ENCODE assay signal across 10 cellular contexts in genomic region chr11:72703281-72704008, GRCh38. TPM values are rescaled to one million over a fixed set of nuclear protein-coding genes. Genes with fewer than 3 reads are reported as not detected.
DNase-seq lines count a peak whose midpoint lies in the region; ATAC-seq, FAIRE-seq and TF ChIP-seq lines count a peak whose summit lies in the region.
"Had no signal": no experiment of that assay in that cellular context is flagged by ENCODE, and none has a peak within 500 bp of the region (broad histone marks: within the 10 kb centered on the region; RNA-seq: fewer than 3 reads in every experiment).

No MANE protein-coding gene starts in this region.

- no peak for TF ChIP-seq RAD21 in Ishikawa (IDR thresholded peaks at IDR 0.05; ENCODE audit: low read depth)

- no peaks in the 10 kb centered on the region for H3K9me3 ChIP-seq in testis

- TF ChIP-seq CTCF in testis (IDR thresholded peaks at IDR 0.05), result no peak

- intact Hi-C loops in testis (cut with DNase I; ENCODE audit: low total_unique reads), result no loop called here

- H3K27ac ChIP-seq in testis, result no peak overlapping the region

- no peak for TF ChIP-seq POLR2A in testis (IDR thresholded peaks at IDR 0.05)

- peak; percentile 48 for DNase-seq in medulla oblongata (ENCODE audit: extremely low spot score)
- DNase-seq in testis, result peak; percentile 79
- no peak for DNase-seq in effector CD4-positive, alpha-beta T cell
- no peak for DNase-seq in stimulated activated naive CD4-positive, alpha-beta T cell (lab: John Stamatoyannopoulos, UW)
- DNase-seq: activated T-cell treated with anti-CD3 and anti-CD28 coated beads for 4 hours; naive thymus-derived CD8-positive, alpha-beta T cell had no signal

- 38 to 44% methylated on average over 5 to 11 of the region's 11 CpGs for WGBS in testis, 2 donors

- H3K4me3 ChIP-seq in testis, result no peak overlapping the region

- peaks cover 18% of the 10 kb centered on the region for H3K4me1 ChIP-seq in testis

- no peaks in the 10 kb centered on the region for H3K27me3 ChIP-seq in testis

- ATAC-seq in GM21786 (IDR thresholded peaks at IDR 0.05; ENCODE audit: unreplicated experiment) (no peak), HG03159 (IDR thresholded peaks at IDR 0.05; ENCODE audit: unreplicated experiment) (no peak)
- ATAC-seq: naive thymus-derived CD8-positive, alpha-beta T cell had no signal

- peak; percentile 62 for FAIRE-seq in endometrium (lab: Jason Lieb, UNC)

- H3K36me3 ChIP-seq in testis (ENCODE audit: low read depth, missing control alignments), result no peaks in the 10 kb centered on the region

- TF ChIP-seq EP300 in Ishikawa (IDR thresholded peaks at IDR 0.05; ENCODE audit: borderline replicate concordance), result no peak

TF ChIP-seq in Ishikawa, 13 proteins besides CTCF, POLR2A, EP300 and RAD21:
- peak; percentile 36; the same call in 1 of the 2 replicates for TF ChIP-seq ZBTB7A (IDR thresholded peaks at IDR 0.05; ENCODE audit: low read depth)
- TF ChIP-seq NFIC (IDR thresholded peaks at IDR 0.05), result 0 out of 2 replicates have a peak, but pooled peaks have one; percentile 26
- TF ChIP-seq EGR1 (IDR thresholded peaks at IDR 0.05), result no peak
- TF ChIP-seq FOXM1 (IDR thresholded peaks at IDR 0.05; ENCODE audit: borderline replicate concordance, low read depth), result no peak
- TF ChIP-seq TCF12 (IDR thresholded peaks at IDR 0.05; ENCODE audit: low read depth), result 0 out of 2 replicates have a peak, but pooled peaks have one; percentile 18

RNA-seq across cellular contexts. Expression of gene PDE2A, which starts 29.2 kb away (rescaled TPM):
- 10 to 100 TPM; 15.2 to 20.6 TPM for total RNA-seq in testis
- polyA plus RNA-seq in testis (ENCODE audit: insufficient read depth, low read depth, low replicate concordance), result 14.1 TPM

RNA-seq across cellular contexts. Expression of gene ARAP1, which starts 48.8 kb away (rescaled TPM):
- 10 to 100 TPM; 65.2 to 88.3 TPM for total RNA-seq in testis
- polyA plus RNA-seq in testis (ENCODE audit: insufficient read depth, low read depth, low replicate concordance), result 46.9 TPM

Comparison
In these comparisons a context has a peak if more than half of its experiments do, and no peak if none do; other contexts are left out.
1. DNase-seq: peak in medulla oblongata (single experiment) and testis (single experiment); none in effector CD4-positive, alpha-beta T cell (single experiment) and stimulated activated naive CD4-positive, alpha-beta T cell (0 of 6).